In the genomic region with DNA sequence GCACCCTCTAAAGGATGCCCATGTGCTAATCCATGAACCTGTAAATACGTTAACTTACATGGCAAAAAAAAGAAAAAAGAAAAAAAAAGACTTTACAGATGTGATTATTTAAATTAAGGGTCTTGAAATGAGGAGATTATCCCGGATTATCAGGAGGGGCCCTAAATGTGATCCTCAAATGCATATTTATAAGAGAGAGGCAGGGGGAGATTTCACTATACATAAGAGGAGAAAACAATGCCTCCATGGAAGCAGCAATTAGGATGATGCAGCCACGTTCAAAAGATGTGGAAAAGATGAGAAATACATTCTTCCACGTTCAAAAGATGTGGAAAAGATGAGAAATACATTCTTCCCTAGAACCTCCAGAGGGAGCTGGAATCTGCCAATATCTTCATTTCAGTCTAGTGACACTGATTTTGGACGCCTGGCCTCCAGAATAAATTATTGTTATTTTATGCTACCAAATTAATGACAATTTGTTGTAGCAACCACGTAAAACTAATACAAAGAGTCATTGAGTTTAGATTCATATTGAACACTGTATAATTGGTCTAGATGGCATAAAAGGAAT, we compare ENCODE assay signal across 8 cellular contexts.
DNase-seq lines count a peak whose midpoint lies in the region; ATAC-seq and TF ChIP-seq lines count a peak whose summit lies in the region.

No MANE protein-coding gene starts in this region.

- POLR2A ChIA-PET in HEK293T (lab: Yijun Ruan, JAX), result no interaction called here
- POLR2A ChIA-PET in CD8-positive, alpha-beta T cell (lab: Charles Lee), result no interaction called here

- H3K9me3 Mint-ChIP-seq in CD8-positive, alpha-beta T cell, result no peaks in the 10 kb centered on the region
- H3K9me3 Mint-ChIP-seq in stimulated activated effector memory CD8-positive, alpha-beta T cell treated with anti-CD3 and anti-CD28 coated beads, Interleukin-12 subunit alpha, Interleukin-12 subunit beta, amount 100 ng/mL, for 72 hours, result peaks cover 24% of the 10 kb centered on the region

- peak; percentile 66 for TF ChIP-seq CTCF in AG10803 (conservative IDR thresholded peaks at IDR 0.05; ENCODE audit: low read length)
- TF ChIP-seq CTCF in VCaP (conservative IDR thresholded peaks at IDR 0.05), result peak; percentile 71
- TF ChIP-seq CTCF in CD8-positive, alpha-beta T cell (IDR thresholded peaks at IDR 0.05), result no peak
- peak in 3 of 6 experiments; percentile 12 to 37 (median 16) for TF ChIP-seq CTCF in adrenal gland (IDR thresholded peaks at IDR 0.05)

- H3K36me3 ChIP-seq in CD8-positive, alpha-beta T cell (ENCODE audit: insufficient read depth, low read length), result no peaks in the 10 kb centered on the region
- no peaks in the 10 kb centered on the region for H3K36me3 ChIP-seq in adrenal gland (replicated peaks in 1 of 2)

- no peak overlapping the region for H3K27ac Mint-ChIP-seq in CD8-positive, alpha-beta T cell
- H3K27ac Mint-ChIP-seq in stimulated activated effector memory CD8-positive, alpha-beta T cell treated with anti-CD3 and anti-CD28 coated beads, Interleukin-12 subunit alpha, Interleukin-12 subunit beta, amount 100 ng/mL, for 72 hours, result no peak overlapping the region

- H3K27me3 Mint-ChIP-seq in CD8-positive, alpha-beta T cell (ENCODE audit: low read depth), result no peaks in the 10 kb centered on the region

- H3K27ac ChIP-seq in VCaP (no peak overlapping the region), adrenal gland (no peak overlapping the region)
- no peak overlapping the region for H3K27ac ChIP-seq in CD8-positive, alpha-beta T cell (ENCODE audit: low read depth, low read length)

- no peak overlapping the region for H3K4me3 Mint-ChIP-seq in CD8-positive, alpha-beta T cell
- H3K4me3 Mint-ChIP-seq in stimulated activated effector memory CD8-positive, alpha-beta T cell treated with anti-CD3 and anti-CD28 coated beads, Interleukin-12 subunit alpha, Interleukin-12 subunit beta, amount 100 ng/mL, for 72 hours, result no peak overlapping the region

- no peak overlapping the region for H3K4me3 ChIP-seq in AG10803 (ENCODE audit: low read length)
- no peak overlapping the region for H3K4me3 ChIP-seq in CD8-positive, alpha-beta T cell (ENCODE audit: low read depth, low read length)
- no peak overlapping the region for H3K4me3 ChIP-seq in adrenal gland

- no peak for ATAC-seq in CD8-positive, alpha-beta T cell
- no peak for ATAC-seq in stimulated activated effector memory CD8-positive, alpha-beta T cell treated with anti-CD3 and anti-CD28 coated beads, Interleukin-12 subunit alpha, Interleukin-12 subunit beta, amount 100 ng/mL, for 72 hours

- H3K4me1 ChIP-seq in CD8-positive, alpha-beta T cell (ENCODE audit: insufficient read depth, low read length), result no peaks in the 10 kb centered on the region
- H3K4me1 ChIP-seq in adrenal gland (replicated peaks in 1 of 2), result no peaks in the 10 kb centered on the region

- no peaks in the 10 kb centered on the region for H3K9me3 ChIP-seq in CD8-positive, alpha-beta T cell (ENCODE audit: low read length)
- H3K9me3 ChIP-seq in adrenal gland (replicated peaks in 1 of 3), result no peaks in the 10 kb centered on the region

- no peaks in the 10 kb centered on the region for H3K36me3 Mint-ChIP-seq in CD8-positive, alpha-beta T cell
- H3K36me3 Mint-ChIP-seq in stimulated activated effector memory CD8-positive, alpha-beta T cell treated with anti-CD3 and anti-CD28 coated beads, Interleukin-12 subunit alpha, Interleukin-12 subunit beta, amount 100 ng/mL, for 72 hours, result no peaks in the 10 kb centered on the region

- no peaks in the 10 kb centered on the region for H3K4me1 Mint-ChIP-seq in CD8-positive, alpha-beta T cell (ENCODE audit: low read depth)
- no peaks in the 10 kb centered on the region for H3K4me1 Mint-ChIP-seq in stimulated activated effector memory CD8-positive, alpha-beta T cell treated with anti-CD3 and anti-CD28 coated beads, Interleukin-12 subunit alpha, Interleukin-12 subunit beta, amount 100 ng/mL, for 72 hours

- CTCF ChIA-PET in HEK293T (lab: Yijun Ruan, JAX), result interaction anchor here (0.6 kb wide), 1 partner anchor 61 kb away, joined by 3 read pairs; no protein-coding TSS in a partner anchor
- CTCF ChIA-PET in CD8-positive, alpha-beta T cell (lab: Charles Lee), result no interaction called here

- intact Hi-C loops in CD8-positive, alpha-beta T cell (cut with DNase I, micrococcal nuclease), result loop anchor here (5.0 kb wide), 3 partner anchors 101 to 216 kb away; no protein-coding TSS in a partner anchor
- intact Hi-C loops in adrenal gland (cut with DNase I), result no loop called here

- WGBS in adrenal gland, 4 donors, result 32 to 42% (median 39%) methylated on average over 6 of the region's 6 CpGs

- TF ChIP-seq POLR2A in adrenal gland (IDR thresholded peaks at IDR 0.05), result no peak

- DNase-seq in AG10803 (ENCODE audit: low read depth), result peak; percentile 43
- peak; percentile 6 for DNase-seq in HEK293T (ENCODE audit: extremely low spot score)
- DNase-seq in inferior parietal cortex (ENCODE audit: extremely low spot score), result peak; percentile 32
- no peak for DNase-seq in CD8-positive, alpha-beta T cell
- DNase-seq in activated naive CD4-positive, alpha-beta T cell treated with Interleukin-2 at 50 U/mL for 16 hours, result no peak
- DNase-seq in stimulated activated effector memory CD8-positive, alpha-beta T cell treated with anti-CD3 and anti-CD28 coated beads, Interleukin-12 subunit alpha, Interleukin-12 subunit beta, amount 100 ng/mL, for 72 hours (ENCODE audit: low spot score in 2 of 2), result no peak
- DNase-seq in adrenal gland, result no peak

- H3K27me3 ChIP-seq in CD8-positive, alpha-beta T cell (ENCODE audit: insufficient read depth, low read length), result no peaks in the 10 kb centered on the region
- H3K27me3 ChIP-seq in adrenal gland, result no peaks in the 10 kb centered on the region

TF ChIP-seq in HEK293T, 16 proteins besides CTCF, POLR2A, EP300 and RAD21:
- TF ChIP-seq TARDBP (IDR thresholded peaks at IDR 0.05) (no peak), ELF4 (IDR thresholded peaks at IDR 0.05) (no peak), HDGF (IDR thresholded peaks at IDR 0.05; ENCODE audit: borderline replicate concordance) (no peak), NFRKB (IDR thresholded peaks at IDR 0.05) (no peak), ARNT (IDR thresholded peaks at IDR 0.05) (no peak), SUZ12 (IDR thresholded peaks at IDR 0.05) (no peak), BHLHE40 (IDR thresholded peaks at IDR 0.05; ENCODE audit: borderline replicate concordance) (no peak), CTBP1 (IDR thresholded peaks at IDR 0.05; ENCODE audit: borderline replicate concordance) (no peak), L3MBTL2 (conservative IDR thresholded peaks at IDR 0.05) (no peak), FOXM1 (IDR thresholded peaks at IDR 0.05; ENCODE audit: borderline replicate concordance) (no peak), LEF1 (IDR thresholded peaks at IDR 0.05; ENCODE audit: borderline replicate concordance) (no peak), ZNF384 (IDR thresholded peaks at IDR 0.05) (no peak), SP1 (IDR thresholded peaks at IDR 0.05) (no peak), FOXA1 (IDR thresholded peaks at IDR 0.05) (no peak), FOXK2 (IDR thresholded peaks at IDR 0.05) (no peak)
- TF ChIP-seq, protein P1, sequence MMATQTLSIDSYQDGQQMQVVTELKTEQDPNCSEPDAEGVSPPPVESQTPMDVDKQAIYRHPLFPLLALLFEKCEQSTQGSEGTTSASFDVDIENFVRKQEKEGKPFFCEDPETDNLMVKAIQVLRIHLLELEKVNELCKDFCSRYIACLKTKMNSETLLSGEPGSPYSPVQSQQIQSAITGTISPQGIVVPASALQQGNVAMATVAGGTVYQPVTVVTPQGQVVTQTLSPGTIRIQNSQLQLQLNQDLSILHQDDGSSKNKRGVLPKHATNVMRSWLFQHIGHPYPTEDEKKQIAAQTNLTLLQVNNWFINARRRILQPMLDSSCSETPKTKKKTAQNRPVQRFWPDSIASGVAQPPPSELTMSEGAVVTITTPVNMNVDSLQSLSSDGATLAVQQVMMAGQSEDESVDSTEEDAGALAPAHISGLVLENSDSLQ (IDR thresholded peaks at IDR 0.05), result no peak

Comparison
In these comparisons a context has a peak if more than half of its experiments do, and no peak if none do; other contexts are left out.
1. DNase-seq: peak in AG10803 (single experiment), HEK293T (single experiment) and inferior parietal cortex (single experiment); none in CD8-positive, alpha-beta T cell (0 of 7), activated naive CD4-positive, alpha-beta T cell treated with Interleukin-2 at 50 U/mL for 16 hours (single experiment), stimulated activated effector memory CD8-positive, alpha-beta T cell treated with anti-CD3 and anti-CD28 coated beads, Interleukin-12 subunit alpha, Interleukin-12 subunit beta, amount 100 ng/mL, for 72 hours (0 of 2) and adrenal gland (0 of 7).
2. intact Hi-C loops: an anchor here in CD8-positive, alpha-beta T cell (5.0 kb wide); none called in adrenal gland.